In genomic region chr17:78747479-78747878, GRCh38 we compare ENCODE assay signal across 9 cellular contexts. TPM values are rescaled to one million over a fixed set of nuclear protein-coding genes. Genes with fewer than 3 reads are reported as not detected.
A peak's percentile ranks its signal among the peaks of the same experiment; 100 is the strongest.
DNase-seq lines count a peak whose midpoint lies in the region; ATAC-seq and TF ChIP-seq lines count a peak whose summit lies in the region.
"Had no signal": no experiment of that assay in that cellular context is flagged by ENCODE, and none has a peak within 500 bp of the region (broad histone marks: within the 10 kb centered on the region; RNA-seq: fewer than 3 reads in every experiment).

No MANE protein-coding gene starts in this region.

- peaks cover 26% of the 10 kb centered on the region for H3K4me1 ChIP-seq in foreskin keratinocyte

- H3K4me3 Mint-ChIP-seq in activated B cell treated with CpG ODN at 0.5 μM for 24 hours: peak overlapping the region; percentile 66
- peak overlapping the region; percentile 32 to 60 for H3K4me3 Mint-ChIP-seq in stimulated activated naive CD8-positive, alpha-beta T cell treated with anti-CD3 and anti-CD28 coated beads, Interleukin-15, amount 100 ng/mL, for 72 hours

- peak; percentile 34 to 37 for ATAC-seq in activated CD4-positive, CD25-positive, alpha-beta regulatory T cell treated with anti-CD3 and anti-CD28 coated beads, Interleukin-2, amount 50 U/mL, for 24 hours
- ATAC-seq in activated B cell treated with CpG ODN at 0.5 μM for 24 hours (ENCODE audit: low read depth) (no peak), foreskin keratinocyte (peak; percentile 57), left lobe of liver (no peak), HG03469 (IDR thresholded peaks at IDR 0.05; ENCODE audit: unreplicated experiment) (no peak)
- no peak for ATAC-seq in stimulated activated naive CD8-positive, alpha-beta T cell treated with anti-CD3 and anti-CD28 coated beads, Interleukin-15, amount 100 ng/mL, for 72 hours

- intact Hi-C loops in activated B cell treated with CpG ODN at 0.5 μM for 24 hours (cut with micrococcal nuclease): loop anchor here (2.0 kb wide), 1 partner anchor 27 kb away; no protein-coding TSS in a partner anchor

- H3K27me3 ChIP-seq in foreskin keratinocyte: no peaks in the 10 kb centered on the region

- H3K27ac ChIP-seq in foreskin keratinocyte: peak overlapping the region; percentile 68

- H3K9me3 Mint-ChIP-seq in activated B cell treated with CpG ODN at 0.5 μM for 24 hours: no peaks in the 10 kb centered on the region
- H3K9me3 Mint-ChIP-seq in stimulated activated naive CD8-positive, alpha-beta T cell treated with anti-CD3 and anti-CD28 coated beads, Interleukin-15, amount 100 ng/mL, for 72 hours: no peaks in the 10 kb centered on the region

- peaks cover 96% of the 10 kb centered on the region for H3K4me1 Mint-ChIP-seq in activated B cell treated with CpG ODN at 0.5 μM for 24 hours
- H3K4me1 Mint-ChIP-seq in stimulated activated naive CD8-positive, alpha-beta T cell treated with anti-CD3 and anti-CD28 coated beads, Interleukin-15, amount 100 ng/mL, for 72 hours: peaks cover 100% of the 10 kb centered on the region

- H3K36me3 Mint-ChIP-seq in activated B cell treated with CpG ODN at 0.5 μM for 24 hours (ENCODE audit: low read depth): peaks cover 25% of the 10 kb centered on the region

- H3K27ac Mint-ChIP-seq in activated B cell treated with CpG ODN at 0.5 μM for 24 hours: peak overlapping the region; percentile 87
- peak overlapping the region in 1 of 2 donors; percentile 97 for H3K27ac Mint-ChIP-seq in stimulated activated naive CD8-positive, alpha-beta T cell treated with anti-CD3 and anti-CD28 coated beads, Interleukin-15, amount 100 ng/mL, for 72 hours

- POLR2A ChIA-PET in activated B cell treated with CpG ODN at 0.5 μM for 24 hours (lab: Charles Lee): interaction anchor here (0.6 to 5.7 kb wide), 11 partner anchors 9 to 48 kb away, joined by 3 to 72 read pairs (median 6); no protein-coding TSS in a partner anchor

- CTCF ChIA-PET in activated B cell treated with CpG ODN at 0.5 μM for 24 hours (lab: Charles Lee): interaction anchor here (0.6 to 2.3 kb wide), 5 partner anchors 11 to 198 kb away, joined by 3 to 11 read pairs (median 5); no protein-coding TSS in a partner anchor

- no peak for TF ChIP-seq CTCF in activated B cell treated with CpG ODN at 0.5 μM for 24 hours (IDR thresholded peaks at IDR 0.05)
- TF ChIP-seq CTCF in foreskin keratinocyte (conservative IDR thresholded peaks at IDR 0.05): no peak

- no peaks in the 10 kb centered on the region for H3K27me3 Mint-ChIP-seq in activated B cell treated with CpG ODN at 0.5 μM for 24 hours
- H3K27me3 Mint-ChIP-seq in stimulated activated naive CD8-positive, alpha-beta T cell treated with anti-CD3 and anti-CD28 coated beads, Interleukin-15, amount 100 ng/mL, for 72 hours: no peaks in the 10 kb centered on the region

- no peak for DNase-seq in activated CD4-positive, CD25-positive, alpha-beta regulatory T cell (lab: John Stamatoyannopoulos, UW)
- no peak for DNase-seq in activated B cell treated with CpG ODN at 0.5 μM for 24 hours
- DNase-seq in foreskin keratinocyte: peak in 1 of 2 donors; percentile 57
- no peak for DNase-seq in stimulated activated naive CD8-positive, alpha-beta T cell treated with anti-CD3 and anti-CD28 coated beads, Interleukin-15, amount 100 ng/mL, for 72 hours
- no peak for DNase-seq in left lobe of liver (ENCODE audit: low spot score)
- no peak for DNase-seq in RPMI8226
- DNase-seq: NCI-H226 had no signal

RNA-seq across cellular contexts. Expression of gene CYTH1, which starts 34.6 kb away (rescaled TPM):
- total RNA-seq in activated B cell treated with CpG ODN at 0.5 μM for 24 hours (368 and 391 TPM in 2 replicates), foreskin keratinocyte (23.4 and 27.4 TPM in 2 replicates), left lobe of liver (32.1 TPM)
- 15.1 and 18.8 TPM in 2 replicates for polyA plus RNA-seq in foreskin keratinocyte

Comparison
In these comparisons a context has a peak if more than half of its experiments do, and no peak if none do; other contexts are left out.
1. ATAC-seq: peak in activated CD4-positive, CD25-positive, alpha-beta regulatory T cell treated with anti-CD3 and anti-CD28 coated beads, Interleukin-2, amount 50 U/mL, for 24 hours (2 of 2) and foreskin keratinocyte (single experiment); none in activated B cell treated with CpG ODN at 0.5 μM for 24 hours (single experiment), stimulated activated naive CD8-positive, alpha-beta T cell treated with anti-CD3 and anti-CD28 coated beads, Interleukin-15, amount 100 ng/mL, for 72 hours (single experiment), left lobe of liver (single experiment) and HG03469 (single experiment).
2. RNA of gene CYTH1, which starts 34.6 kb away (total RNA-seq): 368 to 391 TPM in activated B cell treated with CpG ODN at 0.5 μM for 24 hours; 32.1 TPM in left lobe of liver (single experiment) and 23.4 to 27.4 TPM in foreskin keratinocyte; every median in the first group is over 10 times any median in the second.